18 cellular contexts compared by ENCODE assay signal in genomic region chr6:35905141-35905785, GRCh38. TPM values are rescaled to one million over a fixed set of nuclear protein-coding genes. Genes with fewer than 3 reads are reported as not detected.
DNase-seq lines count a peak whose midpoint lies in the region; ATAC-seq and TF ChIP-seq lines count a peak whose summit lies in the region.
"Had no signal": no experiment of that assay in that cellular context is flagged by ENCODE, and none has a peak within 500 bp of the region (broad histone marks: within the 10 kb centered on the region; RNA-seq: fewer than 3 reads in every experiment).

No MANE protein-coding gene starts in this region.

- ATAC-seq in WTC11 (no peak), GM18858 (IDR thresholded peaks at IDR 0.05; ENCODE audit: unreplicated experiment) (no peak), left cardiac atrium (no peak)
- ATAC-seq in stimulated activated effector memory CD8-positive, alpha-beta T cell treated with anti-CD3 and anti-CD28 coated beads, Interleukin-12 subunit alpha, Interleukin-12 subunit beta, amount 100 ng/mL, for 72 hours = peak; percentile 62

- H3K36me3 Mint-ChIP-seq in activated CD4-positive, alpha-beta memory T cell treated with anti-CD3 and anti-CD28 coated beads for 36 hours = peaks cover 45% of the 10 kb centered on the region
- H3K36me3 Mint-ChIP-seq in activated CD4-positive, alpha-beta memory T cell treated with anti-CD3 and anti-CD28 coated beads, Interleukin-2, amount 10 ng/mL, durations not matched to agents 7 days and 5 days (ENCODE audit: low read depth) = peaks cover 70% of the 10 kb centered on the region
- H3K36me3 Mint-ChIP-seq in WTC11 = peaks cover 37% of the 10 kb centered on the region
- peaks cover 87% of the 10 kb centered on the region for H3K36me3 Mint-ChIP-seq in stimulated activated effector memory CD8-positive, alpha-beta T cell treated with anti-CD3 and anti-CD28 coated beads, Interleukin-12 subunit alpha, Interleukin-12 subunit beta, amount 100 ng/mL, for 72 hours

- H3K27me3 Mint-ChIP-seq in activated CD4-positive, alpha-beta memory T cell treated with anti-CD3 and anti-CD28 coated beads for 36 hours = no peaks in the 10 kb centered on the region
- H3K27me3 Mint-ChIP-seq in activated CD4-positive, alpha-beta memory T cell treated with anti-CD3 and anti-CD28 coated beads, Interleukin-2, amount 10 ng/mL, durations not matched to agents 7 days and 5 days = no peaks in the 10 kb centered on the region
- H3K27me3 Mint-ChIP-seq in WTC11 (ENCODE audit: low read depth) = no peaks in the 10 kb centered on the region; the same call in 1 of the 2 replicates

- H3K4me1 Mint-ChIP-seq in activated CD4-positive, alpha-beta memory T cell treated with anti-CD3 and anti-CD28 coated beads for 36 hours (ENCODE audit: low read depth) = peaks cover 17% of the 10 kb centered on the region
- peaks cover 14% of the 10 kb centered on the region for H3K4me1 Mint-ChIP-seq in activated CD4-positive, alpha-beta memory T cell treated with anti-CD3 and anti-CD28 coated beads, Interleukin-2, amount 10 ng/mL, durations not matched to agents 7 days and 5 days
- no peaks in the 10 kb centered on the region for H3K4me1 Mint-ChIP-seq in WTC11
- peaks cover 41% of the 10 kb centered on the region for H3K4me1 Mint-ChIP-seq in stimulated activated effector memory CD8-positive, alpha-beta T cell treated with anti-CD3 and anti-CD28 coated beads, Interleukin-12 subunit alpha, Interleukin-12 subunit beta, amount 100 ng/mL, for 72 hours

- H3K27ac Mint-ChIP-seq in activated CD4-positive, alpha-beta memory T cell treated with anti-CD3 and anti-CD28 coated beads for 36 hours = peak overlapping the region; percentile 9
- no peak overlapping the region for H3K27ac Mint-ChIP-seq in activated CD4-positive, alpha-beta memory T cell treated with anti-CD3 and anti-CD28 coated beads, Interleukin-2, amount 10 ng/mL, durations not matched to agents 7 days and 5 days
- H3K27ac Mint-ChIP-seq in WTC11 = peak overlapping the region; percentile 7; the same call in 1 of the 2 replicates
- no peak overlapping the region for H3K27ac Mint-ChIP-seq in stimulated activated effector memory CD8-positive, alpha-beta T cell treated with anti-CD3 and anti-CD28 coated beads, Interleukin-12 subunit alpha, Interleukin-12 subunit beta, amount 100 ng/mL, for 72 hours

- peaks cover 16% of the 10 kb centered on the region for H3K9me3 Mint-ChIP-seq in activated CD4-positive, alpha-beta memory T cell treated with anti-CD3 and anti-CD28 coated beads for 36 hours
- peaks cover 20% of the 10 kb centered on the region for H3K9me3 Mint-ChIP-seq in activated CD4-positive, alpha-beta memory T cell treated with anti-CD3 and anti-CD28 coated beads, Interleukin-2, amount 10 ng/mL, durations not matched to agents 7 days and 5 days
- H3K9me3 Mint-ChIP-seq in WTC11 = peaks cover 24% of the 10 kb centered on the region
- H3K9me3 Mint-ChIP-seq in stimulated activated effector memory CD8-positive, alpha-beta T cell treated with anti-CD3 and anti-CD28 coated beads, Interleukin-12 subunit alpha, Interleukin-12 subunit beta, amount 100 ng/mL, for 72 hours = peaks cover 3% of the 10 kb centered on the region

- intact Hi-C loops in activated CD4-positive, alpha-beta memory T cell treated with anti-CD3 and anti-CD28 coated beads for 36 hours (cut with micrococcal nuclease) = no loop called here
- intact Hi-C loops in left cardiac atrium (cut with DNase I) = no loop called here

- no peak for TF ChIP-seq CTCF in WTC11 (IDR thresholded peaks at IDR 0.05)

- no peak overlapping the region for H3K4me3 Mint-ChIP-seq in activated CD4-positive, alpha-beta memory T cell treated with anti-CD3 and anti-CD28 coated beads for 36 hours
- no peak overlapping the region for H3K4me3 Mint-ChIP-seq in activated CD4-positive, alpha-beta memory T cell treated with anti-CD3 and anti-CD28 coated beads, Interleukin-2, amount 10 ng/mL, durations not matched to agents 7 days and 5 days
- H3K4me3 Mint-ChIP-seq in WTC11 = no peak overlapping the region
- H3K4me3 Mint-ChIP-seq in stimulated activated effector memory CD8-positive, alpha-beta T cell treated with anti-CD3 and anti-CD28 coated beads, Interleukin-12 subunit alpha, Interleukin-12 subunit beta, amount 100 ng/mL, for 72 hours = no peak overlapping the region
- H3K4me3 Mint-ChIP-seq: CD14-positive monocyte had no signal

- no peak for DNase-seq in activated CD4-positive, alpha-beta memory T cell treated with anti-CD3 and anti-CD28 coated beads for 36 hours
- no peak for DNase-seq in activated CD4-positive, alpha-beta memory T cell treated with anti-CD3 and anti-CD28 coated beads, Interleukin-2, amount 10 ng/mL, durations not matched to agents 7 days and 5 days
- DNase-seq in WTC11 (ENCODE audit: low spot score) (no peak), fibroblast of peridontal ligament (ENCODE audit: extremely low read depth) (peak; percentile 16), HEK293T (ENCODE audit: extremely low spot score) (no peak), left cardiac atrium (no peak)
- DNase-seq in stimulated activated effector memory CD8-positive, alpha-beta T cell treated with anti-CD3 and anti-CD28 coated beads, Interleukin-12 subunit alpha, Interleukin-12 subunit beta, amount 100 ng/mL, for 72 hours (ENCODE audit: low spot score in 2 of 2) = no peak
- DNase-seq: 8988T, DMS79 treated with DMSO at 0.1 percent for 48 hours, H7, Kasumi-1, NCI-H1105 treated with DMSO at 0.1 percent for 48 hours, NCI-H1694, NCI-H226, NCI-H524 treated with DMSO at 0.1 percent for 48 hours, SJCRH30 had no signal

- CTCF ChIA-PET in activated CD4-positive, alpha-beta memory T cell treated with anti-CD3 and anti-CD28 coated beads for 36 hours (lab: Charles Lee) = no interaction called here
- CTCF ChIA-PET in activated CD4-positive, alpha-beta memory T cell treated with anti-CD3 and anti-CD28 coated beads, Interleukin-2, amount 10 ng/mL, durations not matched to agents 7 days and 5 days (lab: Charles Lee) = no interaction called here
- CTCF ChIA-PET in WTC11 (lab: Charles Lee) = no interaction called here
- CTCF ChIA-PET in HEK293T (lab: Yijun Ruan, JAX) = no interaction called here

- POLR2A ChIA-PET in activated CD4-positive, alpha-beta memory T cell treated with anti-CD3 and anti-CD28 coated beads for 36 hours (lab: Charles Lee) = interaction anchor here (0.7 to 1.0 kb wide), 2 partner anchors 12 to 23 kb away, joined by 3 to 4 read pairs; no protein-coding TSS in a partner anchor
- POLR2A ChIA-PET in activated CD4-positive, alpha-beta memory T cell treated with anti-CD3 and anti-CD28 coated beads, Interleukin-2, amount 10 ng/mL, durations not matched to agents 7 days and 5 days (lab: Charles Lee) = no interaction called here
- POLR2A ChIA-PET in WTC11 (lab: Charles Lee) (no interaction called here), HEK293T (lab: Yijun Ruan, JAX) (no interaction called here)

TF ChIP-seq in WTC11, 78 proteins besides CTCF, POLR2A, EP300 and RAD21 (continues in another document):
- TF ChIP-seq IRF1 (CRISPR knock-in tag; IDR thresholded peaks at IDR 0.05) (no peak), ZBTB21 (CRISPR knock-in tag; IDR thresholded peaks at IDR 0.05; ENCODE audit: borderline replicate concordance) (no peak), MXD4 (CRISPR knock-in tag; IDR thresholded peaks at IDR 0.05; ENCODE audit: borderline replicate concordance) (no peak)

TF ChIP-seq in HEK293T, 16 proteins besides CTCF, POLR2A, EP300 and RAD21:
- TF ChIP-seq LEF1 (IDR thresholded peaks at IDR 0.05; ENCODE audit: borderline replicate concordance) (no peak), SUZ12 (IDR thresholded peaks at IDR 0.05) (no peak), NFRKB (IDR thresholded peaks at IDR 0.05) (no peak), ELF4 (IDR thresholded peaks at IDR 0.05) (no peak)

RNA-seq across cellular contexts. Expression of gene SRPK1, which starts 15.6 kb away (rescaled TPM):
- total RNA-seq in activated CD4-positive, alpha-beta memory T cell treated with anti-CD3 and anti-CD28 coated beads for 36 hours = 100 to 1,000 TPM; 134 to 143 TPM
- 10 to 100 TPM; 83.0 to 85.4 TPM for total RNA-seq in activated CD4-positive, alpha-beta memory T cell treated with anti-CD3 and anti-CD28 coated beads, Interleukin-2, amount 10 ng/mL, durations not matched to agents 7 days and 5 days
- total RNA-seq in WTC11 (2021) (94.9 to 102 TPM (median 100.0 TPM) in 3 replicates), left cardiac atrium (10 to 100 TPM; 19.2 to 23.1 TPM)

Comparison
In these comparisons a context has a peak if more than half of its experiments do, and no peak if none do; other contexts are left out.
1. H3K27ac Mint-ChIP-seq: peak in activated CD4-positive, alpha-beta memory T cell treated with anti-CD3 and anti-CD28 coated beads for 36 hours (single experiment) and WTC11 (single experiment); none in activated CD4-positive, alpha-beta memory T cell treated with anti-CD3 and anti-CD28 coated beads, Interleukin-2, amount 10 ng/mL, durations not matched to agents 7 days and 5 days (single experiment) and stimulated activated effector memory CD8-positive, alpha-beta T cell treated with anti-CD3 and anti-CD28 coated beads, Interleukin-12 subunit alpha, Interleukin-12 subunit beta, amount 100 ng/mL, for 72 hours (single experiment).